Comparison of ENCODE assay signal across 8 cellular contexts in the genomic region with DNA sequence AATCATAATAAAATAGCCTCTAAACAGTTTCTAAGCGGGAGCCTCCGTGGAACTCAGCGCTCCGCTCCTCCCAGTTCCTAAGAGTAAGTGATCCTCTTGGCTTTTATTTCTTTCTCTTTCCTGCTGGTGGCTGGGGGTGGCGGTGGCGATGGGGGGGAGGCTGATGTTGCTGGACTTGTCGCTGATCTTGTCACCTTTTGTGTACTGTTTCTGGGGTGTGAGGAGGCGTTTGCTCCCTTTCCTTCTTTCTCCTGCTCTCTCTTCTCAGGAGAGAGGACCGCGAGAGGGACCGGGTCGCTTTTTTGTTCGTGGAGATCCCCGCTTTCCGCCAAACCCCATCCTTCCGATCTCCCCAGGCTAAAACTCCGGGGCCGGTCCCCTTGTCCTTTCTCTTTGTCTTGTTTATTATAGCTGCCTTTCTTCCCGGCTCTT. TPM values are rescaled to one million over a fixed set of nuclear protein-coding genes. Genes with fewer than 3 reads are reported as not detected.
A peak's percentile ranks its signal among the peaks of the same experiment; 100 is the strongest.
DNase-seq lines count a peak whose midpoint lies in the region; ATAC-seq and TF ChIP-seq lines count a peak whose summit lies in the region.

No MANE protein-coding gene starts in this region.

- H3K9me3 ChIP-seq in adrenal gland (replicated peaks in 1 of 3) (no peaks in the 10 kb centered on the region), iPS-18c (ENCODE audit: control insufficient read depth, insufficient read depth, low read length) (no peaks in the 10 kb centered on the region)

- peaks cover 74 to 86% of the 10 kb centered on the region in 2 donors for H3K27me3 Mint-ChIP-seq in stimulated activated naive B cell treated with anti-CD40 and anti-IgM and Interleukin-4, amounts not matched to agents 10 μg/mL and 1 μg/mL and 100 μg/mL, for 72 hours

- no peaks in the 10 kb centered on the region for H3K27me3 ChIP-seq in adrenal gland

- H3K4me1 Mint-ChIP-seq in stimulated activated naive B cell treated with anti-CD40 and anti-IgM and Interleukin-4, amounts not matched to agents 10 μg/mL and 1 μg/mL and 100 μg/mL, for 72 hours = peaks cover 20 to 32% of the 10 kb centered on the region in 2 donors

- peak overlapping the region; percentile 85 to 86 for H3K4me3 Mint-ChIP-seq in stimulated activated naive B cell treated with anti-CD40 and anti-IgM and Interleukin-4, amounts not matched to agents 10 μg/mL and 1 μg/mL and 100 μg/mL, for 72 hours

- DNase-seq in AG20443 (ENCODE audit: low spot score) (peak; percentile 32), adrenal gland (peak in 6 of 7 donors; percentile 35 to 57 (median 39)), cortex of kidney (lab: John Stamatoyannopoulos, UW) (no peak)
- no peak for DNase-seq in stimulated activated naive B cell treated with anti-CD40 and anti-IgM and Interleukin-4, amounts not matched to agents 10 μg/mL and 1 μg/mL and 100 μg/mL, for 72 hours
- DNase-seq in activated CD4-positive, CD25-positive, alpha-beta regulatory T cell (lab: John Stamatoyannopoulos, UW) = no peak

- intact Hi-C loops in adrenal gland (cut with DNase I) = loop anchor here in 1 of 2 donors (10.0 kb wide), 1 partner anchor 126 kb away; no protein-coding TSS in a partner anchor

- H3K4me1 ChIP-seq in adrenal gland (replicated peaks in 1 of 2) = peaks cover 7 to 18% of the 10 kb centered on the region in 2 donors

- no peaks in the 10 kb centered on the region for H3K36me3 ChIP-seq in adrenal gland (replicated peaks in 1 of 2)

- H3K4me3 ChIP-seq in adrenal gland = peak overlapping the region; percentile 56 to 92 (median 86)
- H3K4me3 ChIP-seq in iPS-18c (ENCODE audit: insufficient read depth, low read depth, low read length) = peak overlapping the region; percentile 64

- 0 to 1% (median 0%) methylated on average over 17 to 19 of the region's 19 CpGs for WGBS in adrenal gland, 4 donors

- TF ChIP-seq CTCF in adrenal gland (IDR thresholded peaks at IDR 0.05) = no peak

- H3K9me3 Mint-ChIP-seq in stimulated activated naive B cell treated with anti-CD40 and anti-IgM and Interleukin-4, amounts not matched to agents 10 μg/mL and 1 μg/mL and 100 μg/mL, for 72 hours = peaks cover 7 to 13% of the 10 kb centered on the region in 2 donors

- H3K36me3 Mint-ChIP-seq in stimulated activated naive B cell treated with anti-CD40 and anti-IgM and Interleukin-4, amounts not matched to agents 10 μg/mL and 1 μg/mL and 100 μg/mL, for 72 hours = peaks cover 4 to 18% of the 10 kb centered on the region in 2 donors

- TF ChIP-seq POLR2A in adrenal gland (IDR thresholded peaks at IDR 0.05) = peak in 1 of 2 donors; percentile 51

- H3K27ac Mint-ChIP-seq in stimulated activated naive B cell treated with anti-CD40 and anti-IgM and Interleukin-4, amounts not matched to agents 10 μg/mL and 1 μg/mL and 100 μg/mL, for 72 hours = peak overlapping the region; percentile 70

- peak overlapping the region; percentile 74 to 94 (median 87) for H3K27ac ChIP-seq in adrenal gland

- peak; percentile 39 for ATAC-seq in HG02870 (IDR thresholded peaks at IDR 0.05; ENCODE audit: unreplicated experiment)
- ATAC-seq in stimulated activated naive B cell treated with anti-CD40 and anti-IgM and Interleukin-4, amounts not matched to agents 10 μg/mL and 1 μg/mL and 100 μg/mL, for 72 hours (replicated peaks) = peak in 1 of 2 donors; percentile 14
- no peak for ATAC-seq in GM21381 (IDR thresholded peaks at IDR 0.05; ENCODE audit: unreplicated experiment)

RNA-seq across cellular contexts. Expression of a gene that starts 0.9 kb away (rescaled TPM):
- total RNA-seq in adrenal gland = 10 to 100 TPM; 16.1 to 91.7 (median 34.5) TPM
- 10 to 100 TPM in 1 of 3 donors, 1 to 10 TPM in 2; 2.6 to 13.5 (median 6.8) TPM for polyA plus RNA-seq in adrenal gland

Comparison
In these comparisons a context has a peak if more than half of its experiments do, and no peak if none do; other contexts are left out.
1. DNase-seq: peak in AG20443 (single experiment) and adrenal gland (6 of 7); none in stimulated activated naive B cell treated with anti-CD40 and anti-IgM and Interleukin-4, amounts not matched to agents 10 μg/mL and 1 μg/mL and 100 μg/mL, for 72 hours (single experiment), cortex of kidney (single experiment) and activated CD4-positive, CD25-positive, alpha-beta regulatory T cell (0 of 4).